ENCODE assay signal across 8 cellular contexts in genomic region chr12:105084251-105085250, GRCh38. TPM values are rescaled to one million over a fixed set of nuclear protein-coding genes. Genes with fewer than 3 reads are reported as not detected.
A peak's percentile ranks its signal among the peaks of the same experiment; 100 is the strongest.
DNase-seq lines count a peak whose midpoint lies in the region; ATAC-seq lines count a peak whose summit lies in the region.

Gene ALDH1L2 (minus strand): TSS chr12:105084458. CDS start chr12:105084436, 22 bp downstream.

- H3K9me3 ChIP-seq in mononuclear cell (ENCODE audit: low read depth, low read length), result no peaks in the 10 kb centered on the region

- peaks cover 9% of the 10 kb centered on the region for H3K4me1 ChIP-seq in mononuclear cell (ENCODE audit: insufficient read depth, low read length)

- H3K36me3 ChIP-seq in H7 (replicated peaks; ENCODE audit: control insufficient read depth, insufficient read depth, low read length), result no peaks in the 10 kb centered on the region

- ATAC-seq in GM21515 (IDR thresholded peaks at IDR 0.05; ENCODE audit: unreplicated experiment), result no peak

- H3K27ac ChIP-seq in epithelial cell of prostate, result peak within 1 kb of the TSS; percentile 49

- peak; percentile 31 for DNase-seq in GF-D8 (lab: John Stamatoyannopoulos, UW)
- DNase-seq in H7, result peak; percentile 97
- DNase-seq in NCI-H2227 treated with DMSO at 0.1 percent for 48 hours (lab: John Stamatoyannopoulos, UW), result peak; percentile 45
- peak; percentile 5 for DNase-seq in activated T-cell treated with anti-CD3 and anti-CD28 coated beads for 1 hour (ENCODE audit: low read depth)
- no peak for DNase-seq in epithelial cell of prostate (ENCODE audit: low read depth, low spot score)
- DNase-seq in stimulated activated CD8-positive, alpha-beta memory T cell treated with anti-CD3 and anti-CD28 coated beads, Interleukin-7, amount 100 ng/mL, for 4 hours (ENCODE audit: low read depth in 2 of 2), result peak; percentile 16 to 30

- peak within 1 kb of the TSS; percentile 59 for H3K4me3 ChIP-seq in H7 (ENCODE audit: insufficient read depth, low read depth, low read length)
- peak within 1 kb of the TSS; percentile 25 for H3K4me3 ChIP-seq in mononuclear cell (ENCODE audit: low read length)

- peaks cover 11% of the 10 kb centered on the region for H3K27me3 ChIP-seq in H7 (ENCODE audit: control insufficient read depth, insufficient read depth, low read length)
- H3K27me3 ChIP-seq in mononuclear cell (ENCODE audit: insufficient read depth, low read length), result peaks cover 16% of the 10 kb centered on the region

RNA-seq across cellular contexts. Expression of gene ALDH1L2, which starts in this region (rescaled TPM):
- total RNA-seq in H7 (2014; rRNA removed; shearing (Covaris generic)), result 1.1 and 1.2 TPM in 2 replicates
- total RNA-seq in mononuclear cell, result under 0.01 TPM
